Comparison of ENCODE assay signal across 10 cellular contexts in the genomic region with DNA sequence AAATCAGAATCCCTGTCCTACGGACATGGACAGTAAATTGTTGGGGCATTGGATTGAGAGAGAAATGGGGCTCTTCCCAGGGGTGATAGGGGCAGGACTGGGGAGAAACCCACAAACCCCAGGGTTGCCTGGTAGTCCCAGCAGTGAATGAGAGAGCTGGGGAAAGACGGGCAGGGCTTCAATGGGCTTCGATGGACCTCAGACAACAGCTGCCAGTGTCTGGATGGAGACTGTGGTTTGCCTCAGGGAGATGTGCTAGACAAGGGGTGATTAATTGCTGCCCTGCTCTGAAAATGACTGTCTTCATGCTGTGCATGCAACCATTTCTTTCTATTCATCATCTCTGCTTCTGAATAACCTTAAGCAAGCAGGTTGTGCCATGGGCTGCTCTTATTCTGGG. TPM values are rescaled to one million over a fixed set of nuclear protein-coding genes. Genes with fewer than 3 reads are reported as not detected.
DNase-seq lines count a peak whose midpoint lies in the region; ATAC-seq and TF ChIP-seq lines count a peak whose summit lies in the region.
"Had no signal": no experiment of that assay in that cellular context is flagged by ENCODE, and none has a peak within 500 bp of the region (broad histone marks: within the 10 kb centered on the region; RNA-seq: fewer than 3 reads in every experiment).

No MANE protein-coding gene starts in this region.

- no peak overlapping the region for H3K9ac ChIP-seq in mammary epithelial cell (ENCODE audit: insufficient read depth, low read length)

- H3K9me3 ChIP-seq in mammary epithelial cell (replicated peaks; ENCODE audit: insufficient read depth, low read length): no peaks in the 10 kb centered on the region
- no peaks in the 10 kb centered on the region for H3K9me3 ChIP-seq in breast epithelium

- intact Hi-C loops in mammary epithelial cell (cut with micrococcal nuclease) (no loop called here), breast epithelium (cut with DNase I; ENCODE audit: low total_unique reads) (no loop called here)

- no peak overlapping the region for H3K27ac ChIP-seq in mammary epithelial cell (ENCODE audit: insufficient read depth, low read depth, low read length)
- no peak overlapping the region for H3K27ac ChIP-seq in breast epithelium

- DNase-seq in mammary epithelial cell (peak; percentile 64), breast epithelium (ENCODE audit: low spot score in 2 of 2) (no peak), NCI-H69 (lab: John Stamatoyannopoulos, UW) (peak; percentile 89), SIG-M5 treated with dmso at 0.1 percent for 504 hours (lab: John Stamatoyannopoulos, UW; ENCODE audit: unreplicated experiment) (no peak), NCI-H446 (lab: John Stamatoyannopoulos, UW) (no peak)
- no peak for DNase-seq in stimulated activated naive B cell treated with anti-CD40 and anti-IgM and Interleukin-4, amounts not matched to agents 10 μg/mL and 1 μg/mL and 100 μg/mL, for 72 hours
- DNase-seq: left cardiac atrium had no signal

- dilution Hi-C loops in mammary epithelial cell (cut with HindIII; ENCODE audit: low sequenced_read_pairs): no loop called here

- in situ Hi-C loops in mammary epithelial cell (cut with MboI; ENCODE audit: low sequenced_read_pairs in 2 of 2): no loop called here

- peaks cover 3 to 7% of the 10 kb centered on the region in 2 donors for H3K4me1 Mint-ChIP-seq in stimulated activated naive B cell treated with anti-CD40 and anti-IgM and Interleukin-4, amounts not matched to agents 10 μg/mL and 1 μg/mL and 100 μg/mL, for 72 hours

- H3K27ac Mint-ChIP-seq in stimulated activated naive B cell treated with anti-CD40 and anti-IgM and Interleukin-4, amounts not matched to agents 10 μg/mL and 1 μg/mL and 100 μg/mL, for 72 hours: no peak overlapping the region
- H3K27ac Mint-ChIP-seq: activated naive CD8-positive, alpha-beta T cell had no signal

- H3K36me3 Mint-ChIP-seq in stimulated activated naive B cell treated with anti-CD40 and anti-IgM and Interleukin-4, amounts not matched to agents 10 μg/mL and 1 μg/mL and 100 μg/mL, for 72 hours: no peaks in the 10 kb centered on the region
- H3K36me3 Mint-ChIP-seq: activated naive CD8-positive, alpha-beta T cell had no signal

- H3K4me3 ChIP-seq in mammary epithelial cell (replicated peaks in 1 of 3; ENCODE audit: insufficient read depth in 1 of 3, low read depth in 2 of 3, low read length in 3 of 3): no peak overlapping the region
- no peak overlapping the region for H3K4me3 ChIP-seq in breast epithelium

- H4K20me1 ChIP-seq in mammary epithelial cell (ENCODE audit: insufficient read depth, low read length): no peaks in the 10 kb centered on the region

- CTCF ChIA-PET in mammary epithelial cell (lab: Charles Lee; ENCODE audit: low non-redundant PET): no interaction called here

- ATAC-seq in HG02642 (IDR thresholded peaks at IDR 0.05; ENCODE audit: poor library complexity, unreplicated experiment) (peak; percentile 76), GM18502 (IDR thresholded peaks at IDR 0.05; ENCODE audit: poor library complexity, unreplicated experiment) (no peak)
- ATAC-seq in stimulated activated naive B cell treated with anti-CD40 and anti-IgM and Interleukin-4, amounts not matched to agents 10 μg/mL and 1 μg/mL and 100 μg/mL, for 72 hours (replicated peaks): peak; percentile 47 to 62
- ATAC-seq: left cardiac atrium had no signal

- no peaks in the 10 kb centered on the region for H3K27me3 ChIP-seq in mammary epithelial cell (ENCODE audit: insufficient read depth, low read length)
- H3K27me3 ChIP-seq in breast epithelium: peaks cover 0 to 6% of the 10 kb centered on the region in 2 donors

- no peak for TF ChIP-seq POLR2A in breast epithelium (IDR thresholded peaks at IDR 0.05)

- H3K36me3 ChIP-seq in mammary epithelial cell (ENCODE audit: insufficient read depth, low read length): no peaks in the 10 kb centered on the region
- H3K36me3 ChIP-seq in breast epithelium: no peaks in the 10 kb centered on the region

- WGBS in mammary epithelial cell (ENCODE audit: low coverage, missing lambda C conversion rate): 73% methylated on average over 2 of the region's 3 CpGs

- H3K4me1 ChIP-seq in mammary epithelial cell (ENCODE audit: insufficient read depth, low read length): no peaks in the 10 kb centered on the region
- no peaks in the 10 kb centered on the region for H3K4me1 ChIP-seq in breast epithelium

- no peak overlapping the region for H2AFZ ChIP-seq in mammary epithelial cell (ENCODE audit: low read depth, low read length)

- no peak overlapping the region for H3K4me2 ChIP-seq in mammary epithelial cell (ENCODE audit: insufficient read depth, low read depth, low read length)

- H3K79me2 ChIP-seq in mammary epithelial cell (ENCODE audit: insufficient read depth, low read length): no peaks in the 10 kb centered on the region

- no peak overlapping the region for H3K4me3 Mint-ChIP-seq in stimulated activated naive B cell treated with anti-CD40 and anti-IgM and Interleukin-4, amounts not matched to agents 10 μg/mL and 1 μg/mL and 100 μg/mL, for 72 hours
- H3K4me3 Mint-ChIP-seq: activated naive CD8-positive, alpha-beta T cell had no signal

- no peaks in the 10 kb centered on the region for H3K9me3 Mint-ChIP-seq in stimulated activated naive B cell treated with anti-CD40 and anti-IgM and Interleukin-4, amounts not matched to agents 10 μg/mL and 1 μg/mL and 100 μg/mL, for 72 hours

- no TSS peak for BruUV-seq in mammary epithelial cell (replicated peaks; lab: Mats Ljungman, UMichigan)

- peaks cover 21 to 22% of the 10 kb centered on the region in 2 donors for H3K27me3 Mint-ChIP-seq in stimulated activated naive B cell treated with anti-CD40 and anti-IgM and Interleukin-4, amounts not matched to agents 10 μg/mL and 1 μg/mL and 100 μg/mL, for 72 hours

- TF ChIP-seq CTCF in mammary epithelial cell (conservative IDR thresholded peaks at IDR 0.05 in 1 of 2, IDR thresholded peaks at IDR 0.05 in 1 of 2; ENCODE audit: extremely low read depth in 1 of 2, insufficient read depth in 1 of 2, low read depth in 1 of 2, low read length in 2 of 2) (no peak), breast epithelium (IDR thresholded peaks at IDR 0.05) (no peak)

RNA-seq across cellular contexts. Expression of gene GPR25, which starts 7.4 kb away (rescaled TPM):
- total RNA-seq in mammary epithelial cell: not detected
- not detected for polyA plus RNA-seq in mammary epithelial cell
- polyA minus RNA-seq in mammary epithelial cell: not detected
- under 1 TPM in 1 of 3 donors, not detected in 2; 0.29 TPM for total RNA-seq in breast epithelium
- total RNA-seq: left cardiac atrium had no signal

RNA-seq across cellular contexts. Expression of gene INAVA, which starts 14.5 kb away (rescaled TPM):
- total RNA-seq in mammary epithelial cell: 10 to 100 TPM; 26.5 to 27.2 TPM
- 11.4 TPM for polyA plus RNA-seq in mammary epithelial cell
- polyA minus RNA-seq in mammary epithelial cell: 17.4 TPM
- total RNA-seq in breast epithelium: 1 to 10 TPM in 2 of 3 donors, not detected in 1; 1.0 to 7.5 TPM

Comparison
In these comparisons a context has a peak if more than half of its experiments do, and no peak if none do; other contexts are left out.
1. DNase-seq: peak in mammary epithelial cell (single experiment) and NCI-H69 (single experiment); none in breast epithelium (0 of 2), stimulated activated naive B cell treated with anti-CD40 and anti-IgM and Interleukin-4, amounts not matched to agents 10 μg/mL and 1 μg/mL and 100 μg/mL, for 72 hours (single experiment), SIG-M5 treated with dmso at 0.1 percent for 504 hours (single experiment) and NCI-H446 (0 of 2).